1 cellular context compared by ENCODE assay signal in the genomic region with DNA sequence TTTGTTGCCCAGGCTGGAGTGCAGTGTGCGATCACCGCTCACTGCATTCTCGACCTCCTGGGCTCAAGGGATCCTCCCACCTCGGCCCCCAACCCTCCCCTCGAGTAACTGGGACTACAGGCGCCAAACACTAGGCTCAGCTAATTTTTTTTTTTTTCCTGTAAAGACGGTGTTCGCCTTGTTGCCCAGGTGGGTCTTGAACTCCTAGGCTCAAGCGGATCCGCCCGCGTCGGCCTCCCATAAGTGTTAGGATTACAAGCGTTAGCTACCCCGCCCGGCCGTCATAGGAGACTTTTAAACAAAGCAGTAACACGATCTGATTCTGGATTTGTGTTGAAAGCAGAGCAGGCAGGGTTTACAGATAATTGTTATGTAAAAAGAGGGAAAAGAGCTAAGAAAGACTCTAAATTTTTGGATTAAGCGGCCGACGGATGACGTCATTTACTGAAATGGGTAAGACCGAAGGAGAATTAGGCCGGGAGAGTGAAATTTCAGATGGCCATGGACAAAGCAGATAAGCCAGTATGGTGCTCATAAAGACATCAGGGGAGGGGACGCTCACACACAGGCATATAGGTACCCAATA.
TF ChIP-seq lines count a peak whose summit lies in the region.

No MANE protein-coding gene starts in this region.

TF ChIP-seq in K562, 482 proteins besides CTCF, POLR2A, EP300 and RAD21 (continued from another document and continues in another):
- TF ChIP-seq, protein P1, sequence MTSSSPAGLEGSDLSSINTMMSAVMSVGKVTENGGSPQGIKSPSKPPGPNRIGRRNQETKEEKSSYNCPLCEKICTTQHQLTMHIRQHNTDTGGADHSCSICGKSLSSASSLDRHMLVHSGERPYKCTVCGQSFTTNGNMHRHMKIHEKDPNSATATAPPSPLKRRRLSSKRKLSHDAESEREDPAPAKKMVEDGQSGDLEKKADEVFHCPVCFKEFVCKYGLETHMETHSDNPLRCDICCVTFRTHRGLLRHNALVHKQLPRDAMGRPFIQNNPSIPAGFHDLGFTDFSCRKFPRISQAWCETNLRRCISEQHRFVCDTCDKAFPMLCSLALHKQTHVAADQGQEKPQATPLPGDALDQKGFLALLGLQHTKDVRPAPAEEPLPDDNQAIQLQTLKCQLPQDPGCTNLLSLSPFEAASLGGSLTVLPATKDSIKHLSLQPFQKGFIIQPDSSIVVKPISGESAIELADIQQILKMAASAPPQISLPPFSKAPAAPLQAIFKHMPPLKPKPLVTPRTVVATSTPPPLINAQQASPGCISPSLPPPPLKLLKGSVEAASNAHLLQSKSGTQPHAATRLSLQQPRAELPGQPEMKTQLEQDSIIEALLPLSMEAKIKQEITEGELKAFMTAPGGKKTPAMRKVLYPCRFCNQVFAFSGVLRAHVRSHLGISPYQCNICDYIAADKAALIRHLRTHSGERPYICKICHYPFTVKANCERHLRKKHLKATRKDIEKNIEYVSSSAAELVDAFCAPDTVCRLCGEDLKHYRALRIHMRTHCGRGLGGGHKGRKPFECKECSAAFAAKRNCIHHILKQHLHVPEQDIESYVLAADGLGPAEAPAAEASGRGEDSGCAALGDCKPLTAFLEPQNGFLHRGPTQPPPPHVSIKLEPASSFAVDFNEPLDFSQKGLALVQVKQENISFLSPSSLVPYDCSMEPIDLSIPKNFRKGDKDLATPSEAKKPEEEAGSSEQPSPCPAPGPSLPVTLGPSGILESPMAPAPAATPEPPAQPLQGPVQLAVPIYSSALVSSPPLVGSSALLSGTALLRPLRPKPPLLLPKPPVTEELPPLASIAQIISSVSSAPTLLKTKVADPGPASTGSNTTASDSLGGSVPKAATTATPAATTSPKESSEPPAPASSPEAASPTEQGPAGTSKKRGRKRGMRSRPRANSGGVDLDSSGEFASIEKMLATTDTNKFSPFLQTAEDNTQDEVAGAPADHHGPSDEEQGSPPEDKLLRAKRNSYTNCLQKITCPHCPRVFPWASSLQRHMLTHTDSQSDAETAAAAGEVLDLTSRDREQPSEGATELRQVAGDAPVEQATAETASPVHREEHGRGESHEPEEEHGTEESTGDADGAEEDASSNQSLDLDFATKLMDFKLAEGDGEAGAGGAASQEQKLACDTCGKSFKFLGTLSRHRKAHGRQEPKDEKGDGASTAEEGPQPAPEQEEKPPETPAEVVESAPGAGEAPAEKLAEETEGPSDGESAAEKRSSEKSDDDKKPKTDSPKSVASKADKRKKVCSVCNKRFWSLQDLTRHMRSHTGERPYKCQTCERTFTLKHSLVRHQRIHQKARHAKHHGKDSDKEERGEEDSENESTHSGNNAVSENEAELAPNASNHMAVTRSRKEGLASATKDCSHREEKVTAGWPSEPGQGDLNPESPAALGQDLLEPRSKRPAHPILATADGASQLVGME (CRISPR knock-in tag; IDR thresholded peaks at IDR 0.05) = no peak
- TF ChIP-seq CTBP1 (IDR thresholded peaks at IDR 0.05; ENCODE audit: borderline replicate concordance) (no peak), PPARD (CRISPR knock-in tag; IDR thresholded peaks at IDR 0.05) (no peak), ZNF212 (CRISPR knock-in tag; IDR thresholded peaks at IDR 0.05) (no peak), CBX5 (IDR thresholded peaks at IDR 0.05; ENCODE audit: borderline replicate concordance, low read depth) (no peak), RNF2 (IDR thresholded peaks at IDR 0.05) (no peak), TRIM24 (IDR thresholded peaks at IDR 0.05) (0 out of 4 replicates have a peak, but pooled peaks of 1 of the 2 experiments have one; percentile 4), BRD9 (IDR thresholded peaks at IDR 0.05; ENCODE audit: low read depth, partially characterized antibody) (no peak), ZC3H11A (IDR thresholded peaks at IDR 0.05; ENCODE audit: low read depth, low read length) (no peak), STAT6 (CRISPR knock-in tag; IDR thresholded peaks at IDR 0.05) (no peak), POU5F1 (IDR thresholded peaks at IDR 0.05; ENCODE audit: borderline replicate concordance, low read depth, low read length, partially characterized antibody) (no peak), IFI16 (CRISPR knock-in tag; IDR thresholded peaks at IDR 0.05) (no peak), C11orf30 (IDR thresholded peaks at IDR 0.05; ENCODE audit: low read depth) (no peak), RBM25 (IDR thresholded peaks at IDR 0.05; ENCODE audit: low read depth, low read length, severe bottlenecking) (no peak), MED1 (CRISPR knock-in tag; IDR thresholded peaks at IDR 0.05; ENCODE audit: borderline replicate concordance) (no peak), FOS (IDR thresholded peaks at IDR 0.05; ENCODE audit: extremely low read depth, insufficient read length) (no peak), ZNF12 (CRISPR knock-in tag; IDR thresholded peaks at IDR 0.05) (no peak), ATF7 (IDR thresholded peaks at IDR 0.05) (peak; percentile 99), ZNF384 (IDR thresholded peaks at IDR 0.05; ENCODE audit: low read depth, low read length) (peak; percentile 15; the same call in 1 of the 2 replicates), CHCHD3 (CRISPR knock-in tag; IDR thresholded peaks at IDR 0.05) (no peak), RFX1 (IDR thresholded peaks at IDR 0.05) (no peak), TAF1 (IDR thresholded peaks at IDR 0.05; ENCODE audit: control insufficient read depth, extremely low read depth, insufficient read depth, low read length, severe bottlenecking) (no peak), PYGO2 (tag; IDR thresholded peaks at IDR 0.05) (0 out of 2 replicates have a peak, but pooled peaks have one; percentile 47), HIVEP1 (CRISPR knock-in tag; IDR thresholded peaks at IDR 0.05) (no peak), HMGN3 (IDR thresholded peaks at IDR 0.05; ENCODE audit: borderline replicate concordance, extremely low read depth, insufficient read length, low read depth, low read length) (no peak), SRSF1 (IDR thresholded peaks at IDR 0.05; ENCODE audit: low read depth, low read length) (no peak), FOXA1 (IDR thresholded peaks at IDR 0.05; ENCODE audit: borderline replicate concordance) (no peak), BCL6 (CRISPR knock-in tag; IDR thresholded peaks at IDR 0.05) (no peak), MXI1 (IDR thresholded peaks at IDR 0.05; ENCODE audit: low read depth, low read length) (no peak), ARID2 (IDR thresholded peaks at IDR 0.05) (no peak), MEF2A (IDR thresholded peaks at IDR 0.05; ENCODE audit: control insufficient read depth, low read depth, low read length) (peak; percentile 76), XRCC4 (IDR thresholded peaks at IDR 0.05; ENCODE audit: extremely low read depth, insufficient read depth, insufficient read length) (no peak), ARNT (IDR thresholded peaks at IDR 0.05) (peak; percentile 8 to 36; a peak in 1 of 4 replicates), HMG20B (CRISPR knock-in tag; IDR thresholded peaks at IDR 0.05) (no peak), RB1 (IDR thresholded peaks at IDR 0.05; ENCODE audit: low read depth) (no peak), PTTG1 (tag; IDR thresholded peaks at IDR 0.05; ENCODE audit: low read depth) (no peak), CBFA2T2 (conservative IDR thresholded peaks at IDR 0.05) (no peak), SMARCC2 (IDR thresholded peaks at IDR 0.05; ENCODE audit: low read depth) (0 out of 2 replicates have a peak, but pooled peaks have one; percentile 60), ZNF277 (CRISPR knock-in tag; IDR thresholded peaks at IDR 0.05; ENCODE audit: borderline replicate concordance) (no peak), ZNF354B (CRISPR knock-in tag; IDR thresholded peaks at IDR 0.05) (no peak), HOXB6 (CRISPR knock-in tag; IDR thresholded peaks at IDR 0.05; ENCODE audit: borderline replicate concordance) (no peak), HCFC1 (IDR thresholded peaks at IDR 0.05; ENCODE audit: low read depth, low read length) (no peak)
- TF ChIP-seq, protein P2, sequence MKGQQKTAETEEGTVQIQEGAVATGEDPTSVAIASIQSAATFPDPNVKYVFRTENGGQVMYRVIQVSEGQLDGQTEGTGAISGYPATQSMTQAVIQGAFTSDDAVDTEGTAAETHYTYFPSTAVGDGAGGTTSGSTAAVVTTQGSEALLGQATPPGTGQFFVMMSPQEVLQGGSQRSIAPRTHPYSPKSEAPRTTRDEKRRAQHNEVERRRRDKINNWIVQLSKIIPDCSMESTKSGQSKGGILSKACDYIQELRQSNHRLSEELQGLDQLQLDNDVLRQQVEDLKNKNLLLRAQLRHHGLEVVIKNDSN (CRISPR knock-in tag; IDR thresholded peaks at IDR 0.05) = no peak
- TF ChIP-seq, protein P3, sequence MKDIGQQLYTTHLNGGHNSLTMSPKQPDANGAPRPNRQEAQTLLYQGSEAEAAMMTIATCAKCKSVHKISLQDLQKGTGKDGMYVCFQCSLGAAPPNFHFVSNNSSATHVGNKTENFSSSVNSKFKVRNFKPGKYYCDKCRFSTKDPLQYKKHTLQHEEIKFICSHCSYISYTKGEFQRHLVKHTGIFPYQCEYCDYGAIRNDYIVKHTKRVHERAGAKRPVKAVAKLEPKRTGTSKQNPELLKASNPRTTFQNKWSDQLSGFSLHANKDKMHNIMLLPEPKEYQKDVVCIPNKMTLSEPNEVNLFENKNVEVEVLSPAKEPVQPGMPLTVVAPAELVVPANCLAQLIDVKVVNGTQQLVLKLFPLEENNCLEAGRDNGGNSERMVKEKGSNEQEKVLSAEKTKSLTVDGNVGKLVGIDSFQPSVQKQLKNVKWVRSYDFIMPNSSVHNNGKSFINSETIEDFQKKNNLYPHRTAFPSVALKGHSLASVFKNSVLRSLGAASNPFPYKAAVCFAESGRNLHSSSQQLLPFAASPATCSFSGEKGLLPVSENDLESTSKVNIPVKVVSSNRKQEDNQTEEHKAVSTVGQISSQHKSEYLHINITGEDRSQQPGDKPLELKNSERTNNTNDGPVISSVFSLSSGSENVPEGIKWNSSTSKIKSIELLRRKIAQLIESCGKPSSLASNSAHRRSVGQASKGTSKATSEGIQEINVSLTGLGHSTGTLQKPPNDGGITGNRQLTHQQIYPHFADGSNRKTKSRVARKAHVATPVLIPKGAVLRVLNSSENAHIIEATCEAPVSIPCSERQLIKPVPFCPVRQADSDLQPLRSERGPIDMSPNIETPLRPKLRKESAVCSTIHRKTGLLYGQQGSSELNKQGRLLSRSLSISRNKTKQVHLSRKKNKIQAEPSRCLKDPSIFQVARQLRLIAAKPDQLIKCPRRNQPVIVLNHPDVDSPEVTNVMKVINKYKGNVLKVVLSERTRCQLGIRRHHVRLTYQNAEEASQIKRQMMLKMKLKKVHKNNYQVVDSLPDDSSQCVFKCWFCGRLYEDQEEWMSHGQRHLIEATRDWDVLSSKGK (CRISPR knock-in tag; IDR thresholded peaks at IDR 0.05) = no peak
- TF ChIP-seq, protein P4, sequence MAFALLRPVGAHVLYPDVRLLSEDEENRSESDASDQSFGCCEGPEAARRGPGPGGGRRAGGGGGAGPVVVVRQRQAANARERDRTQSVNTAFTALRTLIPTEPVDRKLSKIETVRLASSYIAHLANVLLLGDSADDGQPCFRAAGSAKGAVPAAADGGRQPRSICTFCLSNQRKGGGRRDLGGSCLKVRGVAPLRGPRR (CRISPR knock-in tag; IDR thresholded peaks at IDR 0.05) = no peak
- TF ChIP-seq, protein P5, sequence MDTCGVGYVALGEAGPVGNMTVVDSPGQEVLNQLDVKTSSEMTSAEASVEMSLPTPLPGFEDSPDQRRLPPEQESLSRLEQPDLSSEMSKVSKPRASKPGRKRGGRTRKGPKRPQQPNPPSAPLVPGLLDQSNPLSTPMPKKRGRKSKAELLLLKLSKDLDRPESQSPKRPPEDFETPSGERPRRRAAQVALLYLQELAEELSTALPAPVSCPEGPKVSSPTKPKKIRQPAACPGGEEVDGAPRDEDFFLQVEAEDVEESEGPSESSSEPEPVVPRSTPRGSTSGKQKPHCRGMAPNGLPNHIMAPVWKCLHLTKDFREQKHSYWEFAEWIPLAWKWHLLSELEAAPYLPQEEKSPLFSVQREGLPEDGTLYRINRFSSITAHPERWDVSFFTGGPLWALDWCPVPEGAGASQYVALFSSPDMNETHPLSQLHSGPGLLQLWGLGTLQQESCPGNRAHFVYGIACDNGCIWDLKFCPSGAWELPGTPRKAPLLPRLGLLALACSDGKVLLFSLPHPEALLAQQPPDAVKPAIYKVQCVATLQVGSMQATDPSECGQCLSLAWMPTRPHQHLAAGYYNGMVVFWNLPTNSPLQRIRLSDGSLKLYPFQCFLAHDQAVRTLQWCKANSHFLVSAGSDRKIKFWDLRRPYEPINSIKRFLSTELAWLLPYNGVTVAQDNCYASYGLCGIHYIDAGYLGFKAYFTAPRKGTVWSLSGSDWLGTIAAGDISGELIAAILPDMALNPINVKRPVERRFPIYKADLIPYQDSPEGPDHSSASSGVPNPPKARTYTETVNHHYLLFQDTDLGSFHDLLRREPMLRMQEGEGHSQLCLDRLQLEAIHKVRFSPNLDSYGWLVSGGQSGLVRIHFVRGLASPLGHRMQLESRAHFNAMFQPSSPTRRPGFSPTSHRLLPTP (IDR thresholded peaks at IDR 0.05; ENCODE audit: borderline replicate concordance, extremely low read depth, insufficient read length) = peak; percentile 26
